ENCODE assay signal across 9 cellular contexts in genomic region chr22:36360011-36360410, GRCh38. TPM values are rescaled to one million over a fixed set of nuclear protein-coding genes. Genes with fewer than 3 reads are reported as not detected.
DNase-seq lines count a peak whose midpoint lies in the region; ATAC-seq lines count a peak whose summit lies in the region.
"Had no signal": no experiment of that assay in that cellular context is flagged by ENCODE, and none has a peak within 500 bp of the region (broad histone marks: within the 10 kb centered on the region; RNA-seq: fewer than 3 reads in every experiment).

No MANE protein-coding gene starts in this region.

- H3K9me3 Mint-ChIP-seq in activated T-cell treated with anti-CD3 and anti-CD28 coated beads, Interleukin-2, amount 50 U/mL, for 24 hours, result no peaks in the 10 kb centered on the region
- H3K9me3 Mint-ChIP-seq in activated T-helper 1 cell treated with anti-CD3 and anti-CD28 coated beads, Interleukin-12 subunit alpha, Interleukin-12 subunit beta, Interleukin-2, Interleukin-4 antibody, amounts not matched to agents 30 ng/mL and 10 ng/mL and 1 ng/mL, durations not matched to agents 14 hours and 24 hours and 36 hours, result no peaks in the 10 kb centered on the region
- no peaks in the 10 kb centered on the region for H3K9me3 Mint-ChIP-seq in immature natural killer cell
- no peaks in the 10 kb centered on the region for H3K9me3 Mint-ChIP-seq in stimulated activated naive CD8-positive, alpha-beta T cell treated with anti-CD3 and anti-CD28 coated beads, Interleukin-15, amount 100 ng/mL, for 72 hours

- H3K4me3 Mint-ChIP-seq in activated T-cell treated with anti-CD3 and anti-CD28 coated beads, Interleukin-2, amount 50 U/mL, for 24 hours, result no peak overlapping the region
- peak overlapping the region; percentile 71 for H3K4me3 Mint-ChIP-seq in activated T-helper 1 cell treated with anti-CD3 and anti-CD28 coated beads, Interleukin-12 subunit alpha, Interleukin-12 subunit beta, Interleukin-2, Interleukin-4 antibody, amounts not matched to agents 30 ng/mL and 10 ng/mL and 1 ng/mL, durations not matched to agents 14 hours and 24 hours and 36 hours
- peak overlapping the region; percentile 28 to 69 (median 56) for H3K4me3 Mint-ChIP-seq in immature natural killer cell
- H3K4me3 Mint-ChIP-seq in stimulated activated naive CD8-positive, alpha-beta T cell treated with anti-CD3 and anti-CD28 coated beads, Interleukin-15, amount 100 ng/mL, for 72 hours, result peak overlapping the region; percentile 73 to 81

- intact Hi-C loops in activated T-helper 1 cell treated with anti-CD3 and anti-CD28 coated beads, Interleukin-12 subunit alpha, Interleukin-12 subunit beta, Interleukin-2, Interleukin-4 antibody, amounts not matched to agents 30 ng/mL and 10 ng/mL and 1 ng/mL, durations not matched to agents 14 hours and 24 hours and 36 hours (cut with micrococcal nuclease), result loop anchor here (10.0 kb wide), 1 partner anchor 875 kb away; no protein-coding TSS in a partner anchor

- ATAC-seq in stimulated activated naive CD8-positive, alpha-beta T cell treated with anti-CD3 and anti-CD28 coated beads, Interleukin-15, amount 100 ng/mL, for 72 hours, result no peak

- H3K27ac Mint-ChIP-seq in activated T-cell treated with anti-CD3 and anti-CD28 coated beads, Interleukin-2, amount 50 U/mL, for 24 hours, result peak overlapping the region; percentile 98
- peak overlapping the region; percentile 92 for H3K27ac Mint-ChIP-seq in activated T-helper 1 cell treated with anti-CD3 and anti-CD28 coated beads, Interleukin-12 subunit alpha, Interleukin-12 subunit beta, Interleukin-2, Interleukin-4 antibody, amounts not matched to agents 30 ng/mL and 10 ng/mL and 1 ng/mL, durations not matched to agents 14 hours and 24 hours and 36 hours
- peak overlapping the region; percentile 81 to 95 (median 88) for H3K27ac Mint-ChIP-seq in immature natural killer cell
- H3K27ac Mint-ChIP-seq in stimulated activated naive CD8-positive, alpha-beta T cell treated with anti-CD3 and anti-CD28 coated beads, Interleukin-15, amount 100 ng/mL, for 72 hours, result no peak overlapping the region

- peaks cover 90% of the 10 kb centered on the region for H3K36me3 Mint-ChIP-seq in activated T-cell treated with anti-CD3 and anti-CD28 coated beads, Interleukin-2, amount 50 U/mL, for 24 hours (ENCODE audit: low read depth)
- peaks cover 38% of the 10 kb centered on the region for H3K36me3 Mint-ChIP-seq in activated T-helper 1 cell treated with anti-CD3 and anti-CD28 coated beads, Interleukin-12 subunit alpha, Interleukin-12 subunit beta, Interleukin-2, Interleukin-4 antibody, amounts not matched to agents 30 ng/mL and 10 ng/mL and 1 ng/mL, durations not matched to agents 14 hours and 24 hours and 36 hours (ENCODE audit: low read depth)
- no peaks in the 10 kb centered on the region for H3K36me3 Mint-ChIP-seq in immature natural killer cell

- H3K27me3 Mint-ChIP-seq in activated T-cell treated with anti-CD3 and anti-CD28 coated beads, Interleukin-2, amount 50 U/mL, for 24 hours, result no peaks in the 10 kb centered on the region
- H3K27me3 Mint-ChIP-seq in activated T-helper 1 cell treated with anti-CD3 and anti-CD28 coated beads, Interleukin-12 subunit alpha, Interleukin-12 subunit beta, Interleukin-2, Interleukin-4 antibody, amounts not matched to agents 30 ng/mL and 10 ng/mL and 1 ng/mL, durations not matched to agents 14 hours and 24 hours and 36 hours (ENCODE audit: insufficient read depth), result no peaks in the 10 kb centered on the region
- H3K27me3 Mint-ChIP-seq in immature natural killer cell (ENCODE audit: low read depth in 3 of 3), result peaks cover 4 to 10% (median 10%) of the 10 kb centered on the region in 3 donors
- no peaks in the 10 kb centered on the region for H3K27me3 Mint-ChIP-seq in stimulated activated naive CD8-positive, alpha-beta T cell treated with anti-CD3 and anti-CD28 coated beads, Interleukin-15, amount 100 ng/mL, for 72 hours

- H3K4me1 Mint-ChIP-seq in activated T-cell treated with anti-CD3 and anti-CD28 coated beads, Interleukin-2, amount 50 U/mL, for 24 hours (ENCODE audit: low read depth), result peaks cover 97% of the 10 kb centered on the region
- peaks cover 95% of the 10 kb centered on the region for H3K4me1 Mint-ChIP-seq in activated T-helper 1 cell treated with anti-CD3 and anti-CD28 coated beads, Interleukin-12 subunit alpha, Interleukin-12 subunit beta, Interleukin-2, Interleukin-4 antibody, amounts not matched to agents 30 ng/mL and 10 ng/mL and 1 ng/mL, durations not matched to agents 14 hours and 24 hours and 36 hours (ENCODE audit: low read depth)
- H3K4me1 Mint-ChIP-seq in immature natural killer cell, result peaks cover 99 to 100% of the 10 kb centered on the region in 2 donors
- H3K4me1 Mint-ChIP-seq in stimulated activated naive CD8-positive, alpha-beta T cell treated with anti-CD3 and anti-CD28 coated beads, Interleukin-15, amount 100 ng/mL, for 72 hours, result peaks cover 100% of the 10 kb centered on the region

- DNase-seq in activated T-cell treated with anti-CD3 and anti-CD28 coated beads, Interleukin-2, amount 50 U/mL, for 24 hours, result no peak
- DNase-seq in activated T-cell treated with anti-CD3 and anti-CD28 coated beads for 4 hours (no peak), immature natural killer cell (no peak), NCI-H2081 treated with DMSO at 0.1 percent for 48 hours (lab: John Stamatoyannopoulos, UW) (no peak), COLO829 (ENCODE audit: low spot score) (no peak), NCI-H524 (lab: John Stamatoyannopoulos, UW) (no peak)
- no peak for DNase-seq in activated T-helper 1 cell treated with anti-CD3 and anti-CD28 coated beads, Interleukin-12 subunit alpha, Interleukin-12 subunit beta, Interleukin-2, Interleukin-4 antibody, amounts not matched to agents 30 ng/mL and 10 ng/mL and 1 ng/mL, durations not matched to agents 14 hours and 24 hours and 36 hours (ENCODE audit: low spot score)
- no peak for DNase-seq in stimulated activated naive CD8-positive, alpha-beta T cell treated with anti-CD3 and anti-CD28 coated beads, Interleukin-15, amount 100 ng/mL, for 72 hours
- DNase-seq: hippocampal formation had no signal

RNA-seq across cellular contexts. Expression of gene MYH9, which starts 27.8 kb away (rescaled TPM):
- total RNA-seq in activated T-helper 1 cell treated with anti-CD3 and anti-CD28 coated beads, Interleukin-12 subunit alpha, Interleukin-12 subunit beta, Interleukin-2, Interleukin-4 antibody, amounts not matched to agents 30 ng/mL and 10 ng/mL and 1 ng/mL, durations not matched to agents 14 hours and 24 hours and 36 hours, result 618 and 639 TPM in 2 replicates
- polyA plus RNA-seq in immature natural killer cell, result 100 to 1,000 TPM in 1 of 3 donors, 10 to 100 TPM in 1, 1 to 10 TPM in 1; 8.7 to 355 (median 40.2) TPM

Comparison
In these comparisons a context has a peak if more than half of its experiments do, and no peak if none do; other contexts are left out.
1. H3K27ac Mint-ChIP-seq: peak in activated T-cell treated with anti-CD3 and anti-CD28 coated beads, Interleukin-2, amount 50 U/mL, for 24 hours (single experiment), activated T-helper 1 cell treated with anti-CD3 and anti-CD28 coated beads, Interleukin-12 subunit alpha, Interleukin-12 subunit beta, Interleukin-2, Interleukin-4 antibody, amounts not matched to agents 30 ng/mL and 10 ng/mL and 1 ng/mL, durations not matched to agents 14 hours and 24 hours and 36 hours (single experiment) and immature natural killer cell (6 of 6); none in stimulated activated naive CD8-positive, alpha-beta T cell treated with anti-CD3 and anti-CD28 coated beads, Interleukin-15, amount 100 ng/mL, for 72 hours (0 of 2).